ENCODE assay signal across 1 cellular context in the genomic region with DNA sequence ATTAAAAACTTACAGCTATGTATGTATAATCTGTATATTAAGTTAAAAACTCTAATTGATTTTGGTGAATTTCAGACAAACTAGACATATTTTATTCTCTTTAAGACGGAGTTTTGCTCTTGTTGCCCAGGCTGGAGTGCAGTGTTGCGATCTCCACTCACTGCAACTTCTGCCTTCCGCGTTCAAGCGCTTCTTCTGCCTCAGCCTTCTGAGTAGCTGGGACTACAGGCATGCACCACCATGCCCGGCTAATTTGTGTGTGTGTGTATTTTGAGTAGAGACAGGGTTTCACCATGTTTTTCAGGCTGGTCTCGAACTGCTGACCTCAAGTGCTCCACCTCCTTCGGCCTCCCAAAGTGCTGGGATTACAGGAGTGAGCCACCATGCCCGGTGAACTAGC.
TF ChIP-seq lines count a peak whose summit lies in the region.

No MANE protein-coding gene starts in this region.

TF ChIP-seq in GM12878, 131 proteins besides CTCF, POLR2A, EP300 and RAD21:
- TF ChIP-seq HDGF (IDR thresholded peaks at IDR 0.05) (0 out of 2 replicates have a peak, but pooled peaks have one; percentile 40), ZBTB33 (IDR thresholded peaks at IDR 0.05) (0 out of 2 replicates have a peak, but pooled peaks have one; percentile 20), MLLT1 (IDR thresholded peaks at IDR 0.05) (peak; percentile 46; the same call in 1 of the 2 replicates)
